In the genomic region with DNA sequence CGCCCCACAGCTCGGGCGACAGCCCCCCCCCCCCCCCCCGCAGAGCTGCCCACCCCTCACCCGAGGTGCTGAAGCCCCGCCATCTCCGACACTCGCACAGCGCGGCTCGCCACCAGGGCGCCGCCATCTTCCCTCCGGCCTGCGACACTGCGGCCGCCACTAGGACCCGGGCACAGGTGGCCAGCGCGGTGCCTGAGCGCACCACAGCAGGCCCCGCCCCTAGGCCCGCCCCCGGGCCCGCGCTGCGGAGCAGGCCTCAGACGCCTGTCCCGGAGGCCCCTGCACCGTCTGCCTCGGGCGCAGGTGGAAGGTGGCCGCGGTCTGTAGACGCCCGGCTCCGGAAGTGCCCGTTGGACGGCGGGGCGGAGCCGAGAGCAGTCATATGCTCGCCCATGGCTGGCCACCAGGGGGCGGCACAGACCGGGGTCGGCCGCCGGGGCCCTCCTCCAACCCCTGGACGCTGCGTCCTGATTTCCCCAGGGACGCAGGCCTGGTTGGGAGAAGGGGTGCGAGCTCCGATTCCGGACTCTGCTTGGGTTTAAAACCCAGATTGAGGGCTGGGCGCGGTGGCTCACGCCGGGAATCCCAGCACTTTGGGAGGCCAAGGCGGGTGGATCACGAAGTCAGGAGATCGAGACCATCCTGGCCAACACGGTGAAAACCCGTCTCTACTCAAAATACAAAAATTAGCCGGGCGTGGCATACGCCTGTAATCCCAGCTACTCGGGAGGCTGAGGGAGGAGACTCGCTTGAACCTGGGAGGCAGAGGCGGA, we compare ENCODE assay signal across 8 cellular contexts. TPM values are rescaled to one million over a fixed set of nuclear protein-coding genes. Genes with fewer than 3 reads are reported as not detected.
DNase-seq lines count a peak whose midpoint lies in the region; ATAC-seq and TF ChIP-seq lines count a peak whose summit lies in the region.

MRPL38 (minus strand) TSS at position 136 of the 773 bp plus-strand sequence; CDS start at position 127, 9 bp downstream.

- peaks cover 14 to 23% of the 10 kb centered on the region in 2 donors for H3K36me3 Mint-ChIP-seq in CD14-positive monocyte
- peaks cover 35% of the 10 kb centered on the region for H3K36me3 Mint-ChIP-seq in dendritic cell treated with granulocyte-macrophage colony-stimulating factor and Interleukin-4, amounts not matched to agents 40 ng/mL and 50 ng/mL, for 4 days (ENCODE audit: low read depth)

- no peaks in the 10 kb centered on the region for H3K27me3 ChIP-seq in liver (ENCODE audit: control insufficient read depth in 4 of 4, insufficient read depth in 4 of 4, low read length in 3 of 4)

- peaks cover 6 to 11% (median 7%) of the 10 kb centered on the region in 4 donors for H3K36me3 ChIP-seq in liver (ENCODE audit: control insufficient read depth in 4 of 4, insufficient read depth in 3 of 4, low read depth in 1 of 4, low read length in 3 of 4)

- WGBS in liver: 2% methylated on average over 69 of the region's 69 CpGs

- H3K27ac Mint-ChIP-seq in CD14-positive monocyte: peak within 1 kb of the TSS; percentile 79 to 94 (median 89)
- H3K27ac Mint-ChIP-seq in dendritic cell treated with granulocyte-macrophage colony-stimulating factor and Interleukin-4, amounts not matched to agents 40 ng/mL and 50 ng/mL, for 4 days: peak within 1 kb of the TSS; percentile 95

- peaks cover 15% of the 10 kb centered on the region for H3K4me1 Mint-ChIP-seq in CD14-positive monocyte
- peaks cover 15% of the 10 kb centered on the region for H3K4me1 Mint-ChIP-seq in dendritic cell treated with granulocyte-macrophage colony-stimulating factor and Interleukin-4, amounts not matched to agents 40 ng/mL and 50 ng/mL, for 4 days (ENCODE audit: low read depth)

- peak within 1 kb of the TSS; percentile 75 to 82 for H3K9ac ChIP-seq in liver (ENCODE audit: low read depth in 1 of 2, low read length in 2 of 2)

- no peaks in the 10 kb centered on the region for H3K9me3 ChIP-seq in liver (ENCODE audit: control insufficient read depth in 4 of 4, low read length in 3 of 4)

- peak within 1 kb of the TSS; percentile 90 to 93 for H3K4me3 Mint-ChIP-seq in CD14-positive monocyte
- peak within 1 kb of the TSS; percentile 91 for H3K4me3 Mint-ChIP-seq in dendritic cell treated with granulocyte-macrophage colony-stimulating factor and Interleukin-4, amounts not matched to agents 40 ng/mL and 50 ng/mL, for 4 days

- H3K4me1 ChIP-seq in liver (ENCODE audit: control insufficient read depth in 4 of 4, insufficient read depth in 4 of 4, low read length in 3 of 4): peaks cover 5 to 35% (median 22%) of the 10 kb centered on the region in 4 donors

- intact Hi-C loops in CD14-positive monocyte (cut with micrococcal nuclease): loop anchor here (1.0 to 5.0 kb wide), 3 partner anchors 37 to 100 kb away; partner anchors contain the start of gene FBF1 (in 1 of the 2)
- intact Hi-C loops in dendritic cell treated with granulocyte-macrophage colony-stimulating factor and Interleukin-4, amounts not matched to agents 40 ng/mL and 50 ng/mL, for 4 days (cut with micrococcal nuclease): loop anchor here (1.0 to 2.0 kb wide), 4 partner anchors 36 to 100 kb away; partner anchors contain the start of genes ACOX1, FBF1, TEN1 and WBP2

- peak within 1 kb of the TSS; percentile 80 to 92 (median 83) for H3K4me3 ChIP-seq in liver (ENCODE audit: low read depth in 1 of 3, low read length in 3 of 3)

- peak; percentile 94 for ATAC-seq in GM19351 (IDR thresholded peaks at IDR 0.05; ENCODE audit: unreplicated experiment)
- peak; percentile 93 for ATAC-seq in HG03521 (IDR thresholded peaks at IDR 0.05; ENCODE audit: unreplicated experiment)

- peak; percentile 97 to 99 for TF ChIP-seq RAD21 in liver (IDR thresholded peaks at IDR 0.05)

- peak; percentile 100 for TF ChIP-seq CTCF in CD14-positive monocyte (IDR thresholded peaks at IDR 0.05)
- TF ChIP-seq CTCF in liver (IDR thresholded peaks at IDR 0.05; ENCODE audit: low read depth, low read length, missing input control): peak; percentile 98

- DNase-seq in CD14-positive monocyte (ENCODE audit: low spot score): peak; percentile 85
- DNase-seq in NCI-H748 (lab: John Stamatoyannopoulos, UW; ENCODE audit: unreplicated experiment): peak; percentile 93
- DNase-seq in activated CD4-positive, alpha-beta T cell treated with anti-CD3 and anti-CD28 coated beads, Interleukin-2, amount 50 U/mL, for 24 hours (ENCODE audit: low read depth in 1 of 2, low spot score in 1 of 2): peak; percentile 91 to 92
- DNase-seq in stimulated activated CD4-positive, alpha-beta T cell treated with anti-CD3 and anti-CD28 coated beads, Interleukin-4, amount 100 ng/mL, for 24 hours: peak; percentile 95

- H3K27me3 Mint-ChIP-seq in CD14-positive monocyte (ENCODE audit: low read depth in 3 of 3): peaks cover 0 to 1% (median under 1%) of the 10 kb centered on the region in 3 donors
- H3K27me3 Mint-ChIP-seq in dendritic cell treated with granulocyte-macrophage colony-stimulating factor and Interleukin-4, amounts not matched to agents 40 ng/mL and 50 ng/mL, for 4 days: peaks cover 1% of the 10 kb centered on the region

- peak within 1 kb of the TSS; percentile 50 to 87 for H3K27ac ChIP-seq in liver (ENCODE audit: low read depth in 1 of 2, low read length in 2 of 2)

- H3K9me3 Mint-ChIP-seq in CD14-positive monocyte: no peaks in the 10 kb centered on the region
- no peaks in the 10 kb centered on the region for H3K9me3 Mint-ChIP-seq in dendritic cell treated with granulocyte-macrophage colony-stimulating factor and Interleukin-4, amounts not matched to agents 40 ng/mL and 50 ng/mL, for 4 days

TF ChIP-seq in liver, 16 proteins besides CTCF, POLR2A, EP300 and RAD21:
- TF ChIP-seq NR2F2 (IDR thresholded peaks at IDR 0.05): no peak
- peak in 1 of 2 donors; percentile 67 for TF ChIP-seq EGR1 (IDR thresholded peaks at IDR 0.05; ENCODE audit: low read depth in 2 of 2)
- peak in 1 of 2 donors; percentile 26 for TF ChIP-seq JUND (IDR thresholded peaks at IDR 0.05)
- no peak for TF ChIP-seq ATF3 (IDR thresholded peaks at IDR 0.05)
- no peak for TF ChIP-seq HNF4A (conservative IDR thresholded peaks at IDR 0.05)
- no peak for TF ChIP-seq FOXA2 (IDR thresholded peaks at IDR 0.05)
- peak; percentile 64 for TF ChIP-seq SP1 (IDR thresholded peaks at IDR 0.05)
- peak; percentile 23 for TF ChIP-seq TAF1 (conservative IDR thresholded peaks at IDR 0.05)
- TF ChIP-seq MAX (IDR thresholded peaks at IDR 0.05): no peak
- TF ChIP-seq HNF4G (IDR thresholded peaks at IDR 0.05): no peak
- TF ChIP-seq GABPA (IDR thresholded peaks at IDR 0.05 in 1 of 2, conservative IDR thresholded peaks at IDR 0.05 in 1 of 2): peak in 1 of 2 donors; percentile 82
- no peak for TF ChIP-seq FOXA1 (IDR thresholded peaks at IDR 0.05)
- TF ChIP-seq YY1 (IDR thresholded peaks at IDR 0.05): peak; percentile 93
- TF ChIP-seq, protein P1, sequence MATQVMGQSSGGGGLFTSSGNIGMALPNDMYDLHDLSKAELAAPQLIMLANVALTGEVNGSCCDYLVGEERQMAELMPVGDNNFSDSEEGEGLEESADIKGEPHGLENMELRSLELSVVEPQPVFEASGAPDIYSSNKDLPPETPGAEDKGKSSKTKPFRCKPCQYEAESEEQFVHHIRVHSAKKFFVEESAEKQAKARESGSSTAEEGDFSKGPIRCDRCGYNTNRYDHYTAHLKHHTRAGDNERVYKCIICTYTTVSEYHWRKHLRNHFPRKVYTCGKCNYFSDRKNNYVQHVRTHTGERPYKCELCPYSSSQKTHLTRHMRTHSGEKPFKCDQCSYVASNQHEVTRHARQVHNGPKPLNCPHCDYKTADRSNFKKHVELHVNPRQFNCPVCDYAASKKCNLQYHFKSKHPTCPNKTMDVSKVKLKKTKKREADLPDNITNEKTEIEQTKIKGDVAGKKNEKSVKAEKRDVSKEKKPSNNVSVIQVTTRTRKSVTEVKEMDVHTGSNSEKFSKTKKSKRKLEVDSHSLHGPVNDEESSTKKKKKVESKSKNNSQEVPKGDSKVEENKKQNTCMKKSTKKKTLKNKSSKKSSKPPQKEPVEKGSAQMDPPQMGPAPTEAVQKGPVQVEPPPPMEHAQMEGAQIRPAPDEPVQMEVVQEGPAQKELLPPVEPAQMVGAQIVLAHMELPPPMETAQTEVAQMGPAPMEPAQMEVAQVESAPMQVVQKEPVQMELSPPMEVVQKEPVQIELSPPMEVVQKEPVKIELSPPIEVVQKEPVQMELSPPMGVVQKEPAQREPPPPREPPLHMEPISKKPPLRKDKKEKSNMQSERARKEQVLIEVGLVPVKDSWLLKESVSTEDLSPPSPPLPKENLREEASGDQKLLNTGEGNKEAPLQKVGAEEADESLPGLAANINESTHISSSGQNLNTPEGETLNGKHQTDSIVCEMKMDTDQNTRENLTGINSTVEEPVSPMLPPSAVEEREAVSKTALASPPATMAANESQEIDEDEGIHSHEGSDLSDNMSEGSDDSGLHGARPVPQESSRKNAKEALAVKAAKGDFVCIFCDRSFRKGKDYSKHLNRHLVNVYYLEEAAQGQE (IDR thresholded peaks at IDR 0.05): peak; percentile 81
- TF ChIP-seq RXRA (IDR thresholded peaks at IDR 0.05): peak; percentile 51 to 58
- TF ChIP-seq, protein P2, sequence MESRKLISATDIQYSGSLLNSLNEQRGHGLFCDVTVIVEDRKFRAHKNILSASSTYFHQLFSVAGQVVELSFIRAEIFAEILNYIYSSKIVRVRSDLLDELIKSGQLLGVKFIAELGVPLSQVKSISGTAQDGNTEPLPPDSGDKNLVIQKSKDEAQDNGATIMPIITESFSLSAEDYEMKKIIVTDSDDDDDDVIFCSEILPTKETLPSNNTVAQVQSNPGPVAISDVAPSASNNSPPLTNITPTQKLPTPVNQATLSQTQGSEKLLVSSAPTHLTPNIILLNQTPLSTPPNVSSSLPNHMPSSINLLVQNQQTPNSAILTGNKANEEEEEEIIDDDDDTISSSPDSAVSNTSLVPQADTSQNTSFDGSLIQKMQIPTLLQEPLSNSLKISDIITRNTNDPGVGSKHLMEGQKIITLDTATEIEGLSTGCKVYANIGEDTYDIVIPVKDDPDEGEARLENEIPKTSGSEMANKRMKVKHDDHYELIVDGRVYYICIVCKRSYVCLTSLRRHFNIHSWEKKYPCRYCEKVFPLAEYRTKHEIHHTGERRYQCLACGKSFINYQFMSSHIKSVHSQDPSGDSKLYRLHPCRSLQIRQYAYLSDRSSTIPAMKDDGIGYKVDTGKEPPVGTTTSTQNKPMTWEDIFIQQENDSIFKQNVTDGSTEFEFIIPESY (IDR thresholded peaks at IDR 0.05): no peak

RNA-seq across cellular contexts. Expression of gene MRPL38, which starts in this region (rescaled TPM):
- polyA plus RNA-seq in CD14-positive monocyte (10 to 100 TPM; 27.8 to 36.0 TPM), liver (10 to 100 TPM; 57.1 to 63.9 TPM)
- 10 to 100 TPM; 23.0 to 43.9 TPM for total RNA-seq in liver

Comparison
In these comparisons a context has a peak if more than half of its experiments do, and no peak if none do; other contexts are left out.
1. Peak in every context shown above with its lines: DNase-seq, ATAC-seq, H3K4me3 ChIP-seq and H3K27ac ChIP-seq.